26 cellular contexts compared by ENCODE assay signal in genomic region chr12:117067638-117068037, GRCh38.
"Had no signal": no experiment of that assay in that cellular context is flagged by ENCODE, and none has a peak within 500 bp of the region (broad histone marks: within the 10 kb centered on the region; RNA-seq: fewer than 3 reads in every experiment).

No MANE protein-coding gene starts in this region.

- H3K36me3 ChIP-seq: breast epithelium, esophagus squamous epithelium, gastrocnemius medialis, lower lobe of right lung, suprapubic skin, tibial nerve had no signal

- H3K4me1 ChIP-seq: breast epithelium, gastrocnemius medialis, lower lobe of right lung, suprapubic skin had no signal

- H3K9me3 ChIP-seq: breast epithelium, esophagus squamous epithelium, gastrocnemius medialis, lower lobe of right lung, mucosa of descending colon, stomach, suprapubic skin, tibial nerve had no signal

- ATAC-seq: gastrocnemius medialis; left colon; lower lobe of right lung; mucosa of descending colon; sciatic nerve; stimulated activated effector memory CD8-positive, alpha-beta T cell treated with anti-CD3 and anti-CD28 coated beads, Interleukin-12 subunit alpha, Interleukin-12 subunit beta, amount 100 ng/mL, for 72 hours had no signal

- H3K27ac ChIP-seq: breast epithelium, coronary artery, esophagus squamous epithelium, gastrocnemius medialis, lower lobe of right lung, parathyroid adenoma, stomach, suprapubic skin, tibial nerve had no signal

- H3K9ac ChIP-seq: parathyroid adenoma had no signal

- H3K27me3 ChIP-seq: breast epithelium, esophagus squamous epithelium, gastrocnemius medialis, stomach, suprapubic skin, tibial nerve had no signal

- DNase-seq: activated CD4-positive, alpha-beta memory T cell treated with anti-CD3 and anti-CD28 coated beads for 36 hours; activated CD4-positive, alpha-beta T cell treated with anti-CD3 and anti-CD28 coated beads for 48 hours; activated naive CD4-positive, alpha-beta T cell treated with Interleukin-2 at 50 U/mL for 16 hours; activated naive CD8-positive, alpha-beta T cell treated with anti-CD3 and anti-CD28 coated beads, Interleukin-2, amount 10 ng/mL, durations not matched to agents 7 days and 5 days; activated T-cell treated with anti-CD3 and anti-CD28 coated beads, Interleukin-2, amount 50 U/mL, for 48 hours; amniotic stem cell; endodermal cell; esophagus squamous epithelium; gastrocnemius medialis; islet precursor cell; left colon; lower lobe of right lung; mesendoderm; mucosa of descending colon; nephron progenitor cell; nucleus accumbens; small intestine; stimulated activated CD4-positive, alpha-beta T cell treated with anti-CD3 and anti-CD28 coated beads, Interleukin-2, amount 100 ng/mL, for 24 hours; stomach had no signal

- H3K4me3 ChIP-seq: breast epithelium, coronary artery, esophagus squamous epithelium, gastrocnemius medialis, lower lobe of right lung, mucosa of descending colon, stomach, suprapubic skin, tibial nerve had no signal
